ENCODE assay signal across 8 cellular contexts in the genomic region with DNA sequence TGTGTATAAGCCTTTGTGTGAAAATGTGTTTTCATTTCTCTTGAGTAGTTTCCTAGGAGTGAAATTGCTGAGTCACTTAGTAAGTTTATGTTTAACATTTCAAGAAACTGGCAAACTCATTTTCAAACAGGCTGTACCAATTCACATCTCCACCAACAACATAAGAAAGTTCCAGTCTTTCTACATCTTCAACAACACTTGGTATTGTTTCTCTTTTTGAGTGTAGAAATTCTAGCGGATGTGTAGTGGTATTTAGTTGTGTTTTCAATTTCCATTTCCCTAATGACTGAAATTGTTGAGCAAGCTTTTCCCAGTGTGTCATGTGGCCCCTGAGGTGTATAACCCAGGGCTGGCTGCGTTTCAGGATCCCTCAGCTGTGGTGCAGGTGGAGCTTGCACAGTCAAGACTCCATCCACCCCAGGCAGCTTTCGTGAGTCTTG.
A peak's percentile ranks its signal among the peaks of the same experiment; 100 is the strongest.
DNase-seq lines count a peak whose midpoint lies in the region; ATAC-seq and TF ChIP-seq lines count a peak whose summit lies in the region.

No MANE protein-coding gene starts in this region.

- in situ Hi-C loops in gastrocnemius medialis (cut with MboI; ENCODE audit: low sequenced_read_pairs in 4 of 4), result no loop called here

- DNase-seq in AG10803 (ENCODE audit: low read depth) (peak; percentile 23), UCSD-AML1 (lab: John Stamatoyannopoulos, UW; ENCODE audit: unreplicated experiment) (peak; percentile 26), gastrocnemius medialis (no peak), mucosa of descending colon (no peak), NCI-H345 (lab: John Stamatoyannopoulos, UW) (no peak), prostate gland (ENCODE audit: low spot score) (no peak)

- H3K9me3 ChIP-seq in gastrocnemius medialis, result peaks cover 0 to 8% (median 0%) of the 10 kb centered on the region in 3 donors
- no peaks in the 10 kb centered on the region for H3K9me3 ChIP-seq in mucosa of descending colon
- H3K9me3 ChIP-seq in prostate gland, result no peaks in the 10 kb centered on the region

- no peaks in the 10 kb centered on the region for H3K4me1 ChIP-seq in gastrocnemius medialis
- H3K4me1 ChIP-seq in mucosa of descending colon (ENCODE audit: low read depth), result no peaks in the 10 kb centered on the region
- H3K4me1 ChIP-seq in prostate gland (replicated peaks), result no peaks in the 10 kb centered on the region

- no peak overlapping the region for H3K27ac ChIP-seq in gastrocnemius medialis
- no peak overlapping the region for H3K27ac ChIP-seq in prostate gland

- H3K4me3 ChIP-seq in AG10803 (ENCODE audit: low read length), result no peak overlapping the region
- H3K4me3 ChIP-seq in gastrocnemius medialis, result no peak overlapping the region
- no peak overlapping the region for H3K4me3 ChIP-seq in mucosa of descending colon
- H3K4me3 ChIP-seq in prostate gland, result no peak overlapping the region

- TF ChIP-seq CTCF in AG10803 (conservative IDR thresholded peaks at IDR 0.05; ENCODE audit: low read length), result no peak
- no peak for TF ChIP-seq CTCF in gastrocnemius medialis (IDR thresholded peaks at IDR 0.05 in 4 of 5, conservative IDR thresholded peaks at IDR 0.05 in 1 of 5)
- TF ChIP-seq CTCF in mucosa of descending colon (IDR thresholded peaks at IDR 0.05), result no peak
- no peak for TF ChIP-seq CTCF in prostate gland (IDR thresholded peaks at IDR 0.05)

- TF ChIP-seq POLR2A in gastrocnemius medialis (IDR thresholded peaks at IDR 0.05) (no peak), prostate gland (IDR thresholded peaks at IDR 0.05) (no peak)

- intact Hi-C loops in gastrocnemius medialis (cut with DNase I; ENCODE audit: low total_unique reads), result no loop called here
- intact Hi-C loops in mucosa of descending colon (cut with DNase I, micrococcal nuclease), result no loop called here
- intact Hi-C loops in prostate gland (cut with DNase I), result no loop called here

- H3K27me3 ChIP-seq in gastrocnemius medialis, result no peaks in the 10 kb centered on the region
- H3K27me3 ChIP-seq in prostate gland (replicated peaks; ENCODE audit: insufficient read depth), result no peaks in the 10 kb centered on the region

- ATAC-seq in GM19025 (IDR thresholded peaks at IDR 0.05; ENCODE audit: low read depth, unreplicated experiment) (peak; percentile 94), HG02981 (IDR thresholded peaks at IDR 0.05; ENCODE audit: unreplicated experiment) (peak; percentile 88), gastrocnemius medialis (no peak), mucosa of descending colon (no peak)

- H3K36me3 ChIP-seq in gastrocnemius medialis, result no peaks in the 10 kb centered on the region
- no peaks in the 10 kb centered on the region for H3K36me3 ChIP-seq in mucosa of descending colon (ENCODE audit: low read depth)
- no peaks in the 10 kb centered on the region for H3K36me3 ChIP-seq in prostate gland

- WGBS in prostate gland, result 79% methylated on average over 3 of the region's 3 CpGs

Comparison
In these comparisons a context has a peak if more than half of its experiments do, and no peak if none do; other contexts are left out.
1. DNase-seq: peak in AG10803 (single experiment) and UCSD-AML1 (single experiment); none in gastrocnemius medialis (0 of 2), mucosa of descending colon (0 of 3), NCI-H345 (single experiment) and prostate gland (single experiment).
2. ATAC-seq: peak in GM19025 (single experiment) and HG02981 (single experiment); none in gastrocnemius medialis (0 of 2) and mucosa of descending colon (single experiment).